ENCODE assay signal across 22 cellular contexts in the genomic region with DNA sequence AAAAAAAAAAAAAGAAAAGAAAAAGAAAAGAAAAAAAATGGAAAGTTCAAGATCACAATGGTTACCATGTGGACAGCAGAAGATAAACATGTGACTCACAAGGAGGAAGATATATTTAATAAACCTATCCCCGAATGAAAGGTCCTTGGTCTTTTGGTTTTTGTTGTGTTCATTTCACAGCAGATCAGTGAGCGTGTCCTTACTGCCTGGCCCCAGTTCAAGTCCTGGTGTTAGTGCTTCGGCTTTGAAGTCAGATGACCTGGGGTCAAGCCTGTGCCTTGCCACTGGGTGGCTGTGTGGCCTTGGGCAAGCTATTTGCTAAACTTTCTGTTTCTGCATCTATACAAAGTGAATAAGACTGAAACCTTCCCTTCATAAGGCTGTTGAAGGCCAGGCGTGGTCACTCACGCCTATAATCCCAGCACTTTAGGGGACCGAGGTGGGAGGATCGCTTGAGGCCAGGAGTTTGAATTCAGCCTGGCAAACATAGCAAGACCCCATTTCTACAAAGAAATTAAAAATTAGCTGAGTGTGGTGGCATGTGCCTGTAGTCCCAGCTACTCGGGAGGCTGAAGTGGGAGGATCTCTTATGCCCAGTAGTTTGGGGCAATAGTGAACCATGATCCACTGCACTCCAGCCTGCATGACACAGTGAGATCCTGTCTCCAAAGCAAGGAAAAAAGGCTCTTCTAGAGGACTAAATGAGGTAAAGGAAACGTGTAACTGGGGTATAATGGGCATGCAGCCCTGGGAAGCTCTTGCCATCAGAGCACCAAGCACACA.
DNase-seq lines count a peak whose midpoint lies in the region; ATAC-seq, FAIRE-seq and TF ChIP-seq lines count a peak whose summit lies in the region.
"Had no signal": no experiment of that assay in that cellular context is flagged by ENCODE, and none has a peak within 500 bp of the region (broad histone marks: within the 10 kb centered on the region; RNA-seq: fewer than 3 reads in every experiment).

No MANE protein-coding gene starts in this region.

- peak; percentile 32 for DNase-seq in AG08396 (ENCODE audit: low spot score)
- peak; percentile 63 for DNase-seq in RCC 7860 (ENCODE audit: low spot score)
- peak; percentile 23 for DNase-seq in fibroblast of mammary gland (ENCODE audit: low read depth)
- DNase-seq in HuH-7 (ENCODE audit: low spot score) = no peak
- no peak for DNase-seq in central memory CD4-positive, alpha-beta T cell
- DNase-seq in effector memory CD8-positive, alpha-beta T cell = no peak
- DNase-seq in activated gamma-delta T cell treated with Interleukin-2 at 50 U/mL for 16 hours = no peak
- DNase-seq: ACHN; activated CD4-positive, alpha-beta T cell treated with anti-CD3 and anti-CD28 coated beads for 48 hours; activated naive CD4-positive, alpha-beta T cell treated with anti-CD3 and anti-CD28 coated beads for 36 hours; Caco-2; effector CD8-positive, alpha-beta T cell; GDM1; KG1; NCI-H1105 treated with DMSO at 0.1 percent for 48 hours; SHP77; stimulated activated naive CD4-positive, alpha-beta T cell treated with Interleukin-2 at 50 U/mL for 16 hours; uterus had no signal

- peaks cover 0 to 3% of the 10 kb centered on the region in 2 donors for H3K4me1 Mint-ChIP-seq in effector memory CD8-positive, alpha-beta T cell (ENCODE audit: low read depth in 2 of 2)

- peaks cover 0 to 3% of the 10 kb centered on the region in 2 donors for H3K9me3 Mint-ChIP-seq in effector memory CD8-positive, alpha-beta T cell
- H3K9me3 Mint-ChIP-seq: activated naive CD4-positive, alpha-beta T cell treated with anti-CD3 and anti-CD28 coated beads for 36 hours had no signal

- no peaks in the 10 kb centered on the region for H3K27me3 ChIP-seq in muscle layer of colon (ENCODE audit: control insufficient read depth in 1 of 2, insufficient read depth in 2 of 2, low read length in 2 of 2)
- H3K27me3 ChIP-seq: uterus had no signal

- no peak for ATAC-seq in effector memory CD8-positive, alpha-beta T cell (replicated peaks)

- H3K4me1 ChIP-seq in muscle layer of colon (ENCODE audit: insufficient read depth, low read length) = peaks cover 18% of the 10 kb centered on the region
- H3K4me1 ChIP-seq: Caco-2, uterus had no signal

- H3K27me3 Mint-ChIP-seq in effector memory CD8-positive, alpha-beta T cell = no peaks in the 10 kb centered on the region

- H3K9me3 ChIP-seq in muscle layer of colon (ENCODE audit: low read length) = no peaks in the 10 kb centered on the region
- H3K9me3 ChIP-seq: Caco-2, uterus had no signal

- H3K4me3 ChIP-seq in fibroblast of mammary gland (ENCODE audit: control insufficient read depth, low read depth, low read length) = no peak overlapping the region
- H3K4me3 ChIP-seq in muscle layer of colon (ENCODE audit: low read depth in 1 of 2, low read length in 2 of 2) = no peak overlapping the region
- H3K4me3 ChIP-seq: smooth muscle cell, uterus had no signal

- TF ChIP-seq CTCF in fibroblast of mammary gland (conservative IDR thresholded peaks at IDR 0.05; ENCODE audit: control insufficient read depth, insufficient read depth, low read depth, low read length) = no peak

- H3K36me3 Mint-ChIP-seq in effector memory CD8-positive, alpha-beta T cell (ENCODE audit: insufficient read depth) = no peaks in the 10 kb centered on the region

- H3K36me3 ChIP-seq in muscle layer of colon (ENCODE audit: insufficient read depth, low read length) = no peaks in the 10 kb centered on the region
- H3K36me3 ChIP-seq: uterus had no signal

- no peak overlapping the region for H3K27ac Mint-ChIP-seq in effector memory CD8-positive, alpha-beta T cell
- H3K27ac Mint-ChIP-seq: activated naive CD4-positive, alpha-beta T cell treated with anti-CD3 and anti-CD28 coated beads for 36 hours had no signal

- H3K27ac ChIP-seq in muscle layer of colon (ENCODE audit: low read depth, low read length) = peak overlapping the region; percentile 17
- H3K27ac ChIP-seq: uterus had no signal

- no peak overlapping the region for H3K4me3 Mint-ChIP-seq in effector memory CD8-positive, alpha-beta T cell
- H3K4me3 Mint-ChIP-seq: activated naive CD4-positive, alpha-beta T cell treated with anti-CD3 and anti-CD28 coated beads for 36 hours had no signal

- no peak overlapping the region for H3K9ac ChIP-seq in muscle layer of colon (ENCODE audit: low read length)

- FAIRE-seq in RCC 7860 (lab: Jason Lieb, UNC) = peak; percentile 66
- FAIRE-seq: bronchial epithelial cell, kidney had no signal

Comparison
In these comparisons a context has a peak if more than half of its experiments do, and no peak if none do; other contexts are left out.
1. DNase-seq: peak in AG08396 (single experiment), RCC 7860 (single experiment) and fibroblast of mammary gland (single experiment); none in HuH-7 (single experiment), central memory CD4-positive, alpha-beta T cell (single experiment), effector memory CD8-positive, alpha-beta T cell (0 of 3) and activated gamma-delta T cell treated with Interleukin-2 at 50 U/mL for 16 hours (single experiment).